In the genomic region with DNA sequence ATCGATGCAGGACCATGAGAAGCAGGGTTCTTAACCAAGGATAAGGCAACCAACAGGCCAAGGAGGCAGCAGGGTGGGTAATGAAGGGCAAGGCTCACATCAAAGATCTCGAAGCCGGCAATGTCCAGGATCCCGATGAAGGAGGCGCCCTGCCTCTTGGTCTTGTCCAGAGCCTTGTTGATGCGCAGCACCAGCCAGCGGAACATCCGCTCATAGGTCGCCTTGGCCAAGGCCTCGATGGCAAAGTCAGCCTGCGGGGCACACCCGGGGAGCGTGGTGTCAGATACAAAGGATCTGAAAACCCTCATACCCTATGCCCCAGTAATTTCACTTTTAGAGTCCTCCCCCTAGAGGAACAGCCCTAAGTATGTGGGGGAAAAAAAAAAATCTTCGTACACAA, we compare ENCODE assay signal across 2 cellular contexts.
TF ChIP-seq lines count a peak whose summit lies in the region.

No MANE protein-coding gene starts in this region.

TF ChIP-seq in IMR-90, 13 proteins besides CTCF, POLR2A, EP300 and RAD21:
- TF ChIP-seq MXI1 (IDR thresholded peaks at IDR 0.05; ENCODE audit: borderline replicate concordance, low read depth, low read length) (no peak), CEBPB (IDR thresholded peaks at IDR 0.05; ENCODE audit: low read depth, low read length) (no peak), BHLHE40 (IDR thresholded peaks at IDR 0.05; ENCODE audit: low read depth, low read length) (no peak), SMC3 (IDR thresholded peaks at IDR 0.05; ENCODE audit: low read depth, low read length) (no peak), MAZ (IDR thresholded peaks at IDR 0.05; ENCODE audit: borderline replicate concordance, low read depth, low read length) (no peak), RCOR1 (IDR thresholded peaks at IDR 0.05; ENCODE audit: insufficient replicate concordance, low read length) (no peak), FOS (IDR thresholded peaks at IDR 0.05; ENCODE audit: low read depth, low read length) (no peak), MAFK (IDR thresholded peaks at IDR 0.05; ENCODE audit: low read depth, low read length) (no peak), RFX5 (IDR thresholded peaks at IDR 0.05; ENCODE audit: low read depth, low read length) (no peak), CHD1 (IDR thresholded peaks at IDR 0.05; ENCODE audit: low read depth, low read length) (no peak), NFE2L2 (IDR thresholded peaks at IDR 0.05; ENCODE audit: low read depth, low read length) (no peak)
- TF ChIP-seq, protein P1, sequence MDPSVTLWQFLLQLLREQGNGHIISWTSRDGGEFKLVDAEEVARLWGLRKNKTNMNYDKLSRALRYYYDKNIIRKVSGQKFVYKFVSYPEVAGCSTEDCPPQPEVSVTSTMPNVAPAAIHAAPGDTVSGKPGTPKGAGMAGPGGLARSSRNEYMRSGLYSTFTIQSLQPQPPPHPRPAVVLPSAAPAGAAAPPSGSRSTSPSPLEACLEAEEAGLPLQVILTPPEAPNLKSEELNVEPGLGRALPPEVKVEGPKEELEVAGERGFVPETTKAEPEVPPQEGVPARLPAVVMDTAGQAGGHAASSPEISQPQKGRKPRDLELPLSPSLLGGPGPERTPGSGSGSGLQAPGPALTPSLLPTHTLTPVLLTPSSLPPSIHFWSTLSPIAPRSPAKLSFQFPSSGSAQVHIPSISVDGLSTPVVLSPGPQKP (IDR thresholded peaks at IDR 0.05; ENCODE audit: borderline replicate concordance, low read depth, low read length) = no peak
- TF ChIP-seq, protein P2, sequence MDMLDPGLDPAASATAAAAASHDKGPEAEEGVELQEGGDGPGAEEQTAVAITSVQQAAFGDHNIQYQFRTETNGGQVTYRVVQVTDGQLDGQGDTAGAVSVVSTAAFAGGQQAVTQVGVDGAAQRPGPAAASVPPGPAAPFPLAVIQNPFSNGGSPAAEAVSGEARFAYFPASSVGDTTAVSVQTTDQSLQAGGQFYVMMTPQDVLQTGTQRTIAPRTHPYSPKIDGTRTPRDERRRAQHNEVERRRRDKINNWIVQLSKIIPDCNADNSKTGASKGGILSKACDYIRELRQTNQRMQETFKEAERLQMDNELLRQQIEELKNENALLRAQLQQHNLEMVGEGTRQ (IDR thresholded peaks at IDR 0.05; ENCODE audit: low read depth, low read length) = no peak

TF ChIP-seq in GM23338, 12 proteins besides CTCF, POLR2A, EP300 and RAD21:
- TF ChIP-seq EZH2 (IDR thresholded peaks at IDR 0.05; ENCODE audit: low read depth, unreplicated experiment) (no peak), STAT1 (IDR thresholded peaks at IDR 0.05; ENCODE audit: unreplicated experiment) (no peak), CREB1 (CRISPR knock-in tag; IDR thresholded peaks at IDR 0.05; ENCODE audit: low read depth) (no peak), JUNB (IDR thresholded peaks at IDR 0.05; ENCODE audit: unreplicated experiment) (no peak), EZH2phosphoT487 (IDR thresholded peaks at IDR 0.05; ENCODE audit: unreplicated experiment) (no peak), NANOG (IDR thresholded peaks at IDR 0.05; ENCODE audit: borderline replicate concordance) (no peak), ZNF331 (CRISPR knock-in tag; IDR thresholded peaks at IDR 0.05; ENCODE audit: low read depth) (no peak), ZNF114 (CRISPR knock-in tag; IDR thresholded peaks at IDR 0.05) (no peak)
- TF ChIP-seq, protein P3, sequence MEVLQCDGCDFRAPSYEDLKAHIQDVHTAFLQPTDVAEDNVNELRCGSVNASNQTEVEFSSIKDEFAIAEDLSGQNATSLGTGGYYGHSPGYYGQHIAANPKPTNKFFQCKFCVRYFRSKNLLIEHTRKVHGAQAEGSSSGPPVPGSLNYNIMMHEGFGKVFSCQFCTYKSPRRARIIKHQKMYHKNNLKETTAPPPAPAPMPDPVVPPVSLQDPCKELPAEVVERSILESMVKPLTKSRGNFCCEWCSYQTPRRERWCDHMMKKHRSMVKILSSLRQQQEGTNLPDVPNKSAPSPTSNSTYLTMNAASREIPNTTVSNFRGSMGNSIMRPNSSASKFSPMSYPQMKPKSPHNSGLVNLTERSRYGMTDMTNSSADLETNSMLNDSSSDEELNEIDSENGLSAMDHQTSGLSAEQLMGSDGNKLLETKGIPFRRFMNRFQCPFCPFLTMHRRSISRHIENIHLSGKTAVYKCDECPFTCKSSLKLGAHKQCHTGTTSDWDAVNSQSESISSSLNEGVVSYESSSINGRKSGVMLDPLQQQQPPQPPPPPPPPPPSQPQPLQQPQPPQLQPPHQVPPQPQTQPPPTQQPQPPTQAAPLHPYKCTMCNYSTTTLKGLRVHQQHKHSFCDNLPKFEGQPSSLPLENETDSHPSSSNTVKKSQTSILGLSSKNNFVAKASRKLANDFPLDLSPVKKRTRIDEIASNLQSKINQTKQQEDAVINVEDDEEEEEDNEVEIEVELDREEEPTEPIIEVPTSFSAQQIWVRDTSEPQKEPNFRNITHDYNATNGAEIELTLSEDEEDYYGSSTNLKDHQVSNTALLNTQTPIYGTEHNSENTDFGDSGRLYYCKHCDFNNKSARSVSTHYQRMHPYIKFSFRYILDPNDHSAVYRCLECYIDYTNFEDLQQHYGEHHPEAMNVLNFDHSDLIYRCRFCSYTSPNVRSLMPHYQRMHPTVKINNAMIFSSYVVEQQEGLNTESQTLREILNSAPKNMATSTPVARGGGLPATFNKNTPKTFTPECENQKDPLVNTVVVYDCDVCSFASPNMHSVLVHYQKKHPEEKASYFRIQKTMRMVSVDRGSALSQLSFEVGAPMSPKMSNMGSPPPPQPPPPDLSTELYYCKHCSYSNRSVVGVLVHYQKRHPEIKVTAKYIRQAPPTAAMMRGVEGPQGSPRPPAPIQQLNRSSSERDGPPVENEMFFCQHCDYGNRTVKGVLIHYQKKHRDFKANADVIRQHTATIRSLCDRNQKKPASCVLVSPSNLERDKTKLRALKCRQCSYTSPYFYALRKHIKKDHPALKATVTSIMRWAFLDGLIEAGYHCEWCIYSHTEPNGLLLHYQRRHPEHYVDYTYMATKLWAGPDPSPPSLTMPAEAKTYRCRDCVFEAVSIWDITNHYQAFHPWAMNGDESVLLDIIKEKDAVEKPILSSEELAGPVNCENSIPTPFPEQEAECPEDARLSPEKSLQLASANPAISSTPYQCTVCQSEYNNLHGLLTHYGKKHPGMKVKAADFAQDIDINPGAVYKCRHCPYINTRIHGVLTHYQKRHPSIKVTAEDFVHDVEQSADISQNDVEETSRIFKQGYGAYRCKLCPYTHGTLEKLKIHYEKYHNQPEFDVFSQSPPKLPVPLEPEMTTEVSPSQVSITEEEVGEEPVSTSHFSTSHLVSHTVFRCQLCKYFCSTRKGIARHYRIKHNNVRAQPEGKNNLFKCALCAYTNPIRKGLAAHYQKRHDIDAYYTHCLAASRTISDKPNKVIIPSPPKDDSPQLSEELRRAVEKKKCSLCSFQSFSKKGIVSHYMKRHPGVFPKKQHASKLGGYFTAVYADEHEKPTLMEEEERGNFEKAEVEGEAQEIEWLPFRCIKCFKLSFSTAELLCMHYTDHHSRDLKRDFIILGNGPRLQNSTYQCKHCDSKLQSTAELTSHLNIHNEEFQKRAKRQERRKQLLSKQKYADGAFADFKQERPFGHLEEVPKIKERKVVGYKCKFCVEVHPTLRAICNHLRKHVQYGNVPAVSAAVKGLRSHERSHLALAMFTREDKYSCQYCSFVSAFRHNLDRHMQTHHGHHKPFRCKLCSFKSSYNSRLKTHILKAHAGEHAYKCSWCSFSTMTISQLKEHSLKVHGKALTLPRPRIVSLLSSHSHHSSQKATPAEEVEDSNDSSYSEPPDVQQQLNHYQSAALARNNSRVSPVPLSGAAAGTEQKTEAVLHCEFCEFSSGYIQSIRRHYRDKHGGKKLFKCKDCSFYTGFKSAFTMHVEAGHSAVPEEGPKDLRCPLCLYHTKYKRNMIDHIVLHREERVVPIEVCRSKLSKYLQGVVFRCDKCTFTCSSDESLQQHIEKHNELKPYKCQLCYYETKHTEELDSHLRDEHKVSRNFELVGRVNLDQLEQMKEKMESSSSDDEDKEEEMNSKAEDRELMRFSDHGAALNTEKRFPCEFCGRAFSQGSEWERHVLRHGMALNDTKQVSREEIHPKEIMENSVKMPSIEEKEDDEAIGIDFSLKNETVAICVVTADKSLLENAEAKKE (CRISPR knock-in tag; IDR thresholded peaks at IDR 0.05) = no peak
- TF ChIP-seq, protein P4, sequence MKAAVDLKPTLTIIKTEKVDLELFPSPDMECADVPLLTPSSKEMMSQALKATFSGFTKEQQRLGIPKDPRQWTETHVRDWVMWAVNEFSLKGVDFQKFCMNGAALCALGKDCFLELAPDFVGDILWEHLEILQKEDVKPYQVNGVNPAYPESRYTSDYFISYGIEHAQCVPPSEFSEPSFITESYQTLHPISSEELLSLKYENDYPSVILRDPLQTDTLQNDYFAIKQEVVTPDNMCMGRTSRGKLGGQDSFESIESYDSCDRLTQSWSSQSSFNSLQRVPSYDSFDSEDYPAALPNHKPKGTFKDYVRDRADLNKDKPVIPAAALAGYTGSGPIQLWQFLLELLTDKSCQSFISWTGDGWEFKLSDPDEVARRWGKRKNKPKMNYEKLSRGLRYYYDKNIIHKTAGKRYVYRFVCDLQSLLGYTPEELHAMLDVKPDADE (IDR thresholded peaks at IDR 0.05) = no peak
- TF ChIP-seq, protein P5, sequence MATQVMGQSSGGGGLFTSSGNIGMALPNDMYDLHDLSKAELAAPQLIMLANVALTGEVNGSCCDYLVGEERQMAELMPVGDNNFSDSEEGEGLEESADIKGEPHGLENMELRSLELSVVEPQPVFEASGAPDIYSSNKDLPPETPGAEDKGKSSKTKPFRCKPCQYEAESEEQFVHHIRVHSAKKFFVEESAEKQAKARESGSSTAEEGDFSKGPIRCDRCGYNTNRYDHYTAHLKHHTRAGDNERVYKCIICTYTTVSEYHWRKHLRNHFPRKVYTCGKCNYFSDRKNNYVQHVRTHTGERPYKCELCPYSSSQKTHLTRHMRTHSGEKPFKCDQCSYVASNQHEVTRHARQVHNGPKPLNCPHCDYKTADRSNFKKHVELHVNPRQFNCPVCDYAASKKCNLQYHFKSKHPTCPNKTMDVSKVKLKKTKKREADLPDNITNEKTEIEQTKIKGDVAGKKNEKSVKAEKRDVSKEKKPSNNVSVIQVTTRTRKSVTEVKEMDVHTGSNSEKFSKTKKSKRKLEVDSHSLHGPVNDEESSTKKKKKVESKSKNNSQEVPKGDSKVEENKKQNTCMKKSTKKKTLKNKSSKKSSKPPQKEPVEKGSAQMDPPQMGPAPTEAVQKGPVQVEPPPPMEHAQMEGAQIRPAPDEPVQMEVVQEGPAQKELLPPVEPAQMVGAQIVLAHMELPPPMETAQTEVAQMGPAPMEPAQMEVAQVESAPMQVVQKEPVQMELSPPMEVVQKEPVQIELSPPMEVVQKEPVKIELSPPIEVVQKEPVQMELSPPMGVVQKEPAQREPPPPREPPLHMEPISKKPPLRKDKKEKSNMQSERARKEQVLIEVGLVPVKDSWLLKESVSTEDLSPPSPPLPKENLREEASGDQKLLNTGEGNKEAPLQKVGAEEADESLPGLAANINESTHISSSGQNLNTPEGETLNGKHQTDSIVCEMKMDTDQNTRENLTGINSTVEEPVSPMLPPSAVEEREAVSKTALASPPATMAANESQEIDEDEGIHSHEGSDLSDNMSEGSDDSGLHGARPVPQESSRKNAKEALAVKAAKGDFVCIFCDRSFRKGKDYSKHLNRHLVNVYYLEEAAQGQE (IDR thresholded peaks at IDR 0.05; ENCODE audit: unreplicated experiment) = no peak
